ENCODE assay signal across 8 cellular contexts in the genomic region with DNA sequence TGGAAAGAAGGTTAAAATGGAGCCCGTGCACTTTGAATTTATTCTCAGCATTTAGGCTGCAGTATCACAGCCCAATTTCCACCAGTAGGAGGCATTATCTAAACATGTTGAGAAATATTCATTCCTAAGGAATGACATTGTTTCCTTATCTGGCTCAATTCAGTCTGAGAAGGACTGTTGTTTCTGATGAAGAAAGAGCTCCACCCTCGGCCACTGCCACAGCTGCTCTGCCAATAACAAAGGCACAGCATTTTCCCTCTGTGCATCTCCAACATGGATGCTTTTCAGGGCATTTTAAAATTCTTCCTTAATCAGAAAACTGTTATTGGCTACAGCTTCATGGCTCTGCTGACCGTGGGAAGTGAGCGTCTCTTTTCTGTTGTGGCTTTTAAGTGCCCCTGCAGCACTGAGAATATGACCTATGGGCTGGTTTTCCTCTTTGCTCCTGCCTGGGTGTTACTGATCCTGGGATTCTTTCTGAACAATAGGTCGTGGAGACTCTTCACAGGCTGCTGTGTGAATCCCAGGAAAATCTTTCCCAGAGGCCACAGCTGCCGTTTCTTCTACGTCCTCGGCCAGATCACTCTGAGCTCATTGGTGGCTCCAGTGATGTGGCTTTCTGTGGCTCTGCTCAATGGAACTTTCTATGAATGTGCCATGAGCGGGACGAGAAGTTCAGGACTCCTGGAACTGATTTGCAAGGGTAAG.
A peak's percentile ranks its signal among the peaks of the same experiment; 100 is the strongest.
DNase-seq lines count a peak whose midpoint lies in the region; TF ChIP-seq lines count a peak whose summit lies in the region.

A gene with protein sequence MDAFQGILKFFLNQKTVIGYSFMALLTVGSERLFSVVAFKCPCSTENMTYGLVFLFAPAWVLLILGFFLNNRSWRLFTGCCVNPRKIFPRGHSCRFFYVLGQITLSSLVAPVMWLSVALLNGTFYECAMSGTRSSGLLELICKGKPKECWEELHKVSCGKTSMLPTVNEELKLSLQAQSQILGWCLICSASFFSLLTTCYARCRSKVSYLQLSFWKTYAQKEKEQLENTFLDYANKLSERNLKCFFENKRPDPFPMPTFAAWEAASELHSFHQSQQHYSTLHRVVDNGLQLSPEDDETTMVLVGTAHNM (plus strand): TSS at position 216 of the 708 bp plus-strand sequence. CDS start 58 bp downstream, at position 274.

- H3K4me1 ChIP-seq in OCI-LY3 (ENCODE audit: low read length) (peaks cover 29% of the 10 kb centered on the region), muscle layer of colon (ENCODE audit: insufficient read depth, low read length) (peaks cover 14% of the 10 kb centered on the region)

- H3K36me3 ChIP-seq in OCI-LY3 (replicated peaks; ENCODE audit: low read depth, low read length) (no peaks in the 10 kb centered on the region), muscle layer of colon (ENCODE audit: insufficient read depth, low read length) (no peaks in the 10 kb centered on the region)

- no peaks in the 10 kb centered on the region for H4K20me1 ChIP-seq in OCI-LY3 (ENCODE audit: insufficient read depth, low read length)

- peak within 1 kb of the TSS; percentile 88 for H2AFZ ChIP-seq in OCI-LY3 (ENCODE audit: low read depth, low read length)

- H3K27ac ChIP-seq in OCI-LY3 (ENCODE audit: low read length) (no peak within 1 kb of the TSS), muscle layer of colon (ENCODE audit: low read depth, low read length) (peak within 1 kb of the TSS; percentile 37)

- H3K9me3 ChIP-seq in OCI-LY3 (ENCODE audit: insufficient read depth, low read length) (no peaks in the 10 kb centered on the region), muscle layer of colon (ENCODE audit: low read length) (no peaks in the 10 kb centered on the region)

- peak; percentile 67 for DNase-seq in GM04504 (ENCODE audit: low read depth)
- peak; percentile 85 for DNase-seq in epithelial cell of esophagus (ENCODE audit: low read depth)
- no peak for DNase-seq in activated CD4-positive, CD25-positive, alpha-beta regulatory T cell (lab: John Stamatoyannopoulos, UW)
- no peak for DNase-seq in germinal center (ENCODE audit: low spot score)
- DNase-seq in NCI-H1417 treated with DMSO at 0.1 percent for 48 hours (lab: John Stamatoyannopoulos, UW): no peak
- no peak for DNase-seq in activated naive CD4-positive, alpha-beta T cell treated with Interleukin-2 at 50 U/mL for 16 hours

- H3K27me3 ChIP-seq in OCI-LY3 (ENCODE audit: low read depth, low read length) (no peaks in the 10 kb centered on the region), muscle layer of colon (ENCODE audit: control insufficient read depth in 1 of 2, insufficient read depth in 2 of 2, low read length in 2 of 2) (no peaks in the 10 kb centered on the region)

- no peaks in the 10 kb centered on the region for H3K79me2 ChIP-seq in OCI-LY3 (ENCODE audit: low read length)

- peak within 1 kb of the TSS; percentile 70 for H3K4me3 ChIP-seq in OCI-LY3 (ENCODE audit: low read length)
- no peak within 1 kb of the TSS for H3K4me3 ChIP-seq in epithelial cell of esophagus (ENCODE audit: low read length)
- peak within 1 kb of the TSS; percentile 22 to 72 for H3K4me3 ChIP-seq in muscle layer of colon (ENCODE audit: low read depth in 1 of 2, low read length in 2 of 2)

- peak; percentile 27 for TF ChIP-seq CTCF in OCI-LY3 (IDR thresholded peaks at IDR 0.05; ENCODE audit: low read depth, low read length)
- peak; percentile 69 for TF ChIP-seq CTCF in epithelial cell of esophagus (IDR thresholded peaks at IDR 0.05; ENCODE audit: insufficient read depth, low read depth, low read length, missing control alignments)

- peak within 1 kb of the TSS; percentile 90 for H3K4me2 ChIP-seq in OCI-LY3 (ENCODE audit: low read length)

- H3K9ac ChIP-seq in OCI-LY3 (ENCODE audit: low read length) (peak within 1 kb of the TSS; percentile 36; the same call in 1 of the 2 replicates), muscle layer of colon (ENCODE audit: low read length) (peak within 1 kb of the TSS; percentile 65)

Comparison
In these comparisons a context has a peak if more than half of its experiments do, and no peak if none do; other contexts are left out.
1. DNase-seq: peak in GM04504 (single experiment) and epithelial cell of esophagus (single experiment); none in activated CD4-positive, CD25-positive, alpha-beta regulatory T cell (0 of 4), germinal center (single experiment), NCI-H1417 treated with DMSO at 0.1 percent for 48 hours (single experiment) and activated naive CD4-positive, alpha-beta T cell treated with Interleukin-2 at 50 U/mL for 16 hours (single experiment).